10 cellular contexts compared by ENCODE assay signal in genomic region chr16:30876867-30877266, GRCh38. TPM values are rescaled to one million over a fixed set of nuclear protein-coding genes. Genes with fewer than 3 reads are reported as not detected.
DNase-seq lines count a peak whose midpoint lies in the region; ATAC-seq, FAIRE-seq and TF ChIP-seq lines count a peak whose summit lies in the region.
"Had no signal": no experiment of that assay in that cellular context is flagged by ENCODE, and none has a peak within 500 bp of the region (broad histone marks: within the 10 kb centered on the region; RNA-seq: fewer than 3 reads in every experiment).

No MANE protein-coding gene starts in this region.

- H3K27me3 ChIP-seq in SJCRH30 (no peaks in the 10 kb centered on the region), small intestine (ENCODE audit: control insufficient read depth in 2 of 2, insufficient read depth in 2 of 2, low read length in 2 of 2) (no peaks in the 10 kb centered on the region)

- FAIRE-seq in small intestine (lab: Jason Lieb, UNC) = no peak
- FAIRE-seq: A204.1 had no signal

- peak; percentile 42 for DNase-seq in DMS 273 (lab: John Stamatoyannopoulos, UW; ENCODE audit: unreplicated experiment)
- DNase-seq in DMS 273 treated with DMSO at 0.1 percent for 48 hours (lab: John Stamatoyannopoulos, UW) = no peak
- DNase-seq in SJCRH30 = peak; percentile 14 to 18
- no peak for DNase-seq in fibroblast of the aortic adventitia (ENCODE audit: low read depth)
- peak; percentile 51 for DNase-seq in small intestine
- DNase-seq in lower leg skin (ENCODE audit: low spot score in 2 of 2) = no peak
- DNase-seq in COR-L47 (lab: John Stamatoyannopoulos, UW) = no peak

- H3K9me3 ChIP-seq in SJCRH30 (replicated peaks) (no peaks in the 10 kb centered on the region), small intestine (ENCODE audit: control insufficient read depth, low read depth) (no peaks in the 10 kb centered on the region)

- H3K27ac ChIP-seq in SJCRH30 (no peak overlapping the region), small intestine (ENCODE audit: low read depth in 1 of 2, low read length in 1 of 2) (peak overlapping the region; percentile 94 to 97)

- H3K36me3 ChIP-seq in SJCRH30 = no peaks in the 10 kb centered on the region
- no peaks in the 10 kb centered on the region for H3K36me3 ChIP-seq in small intestine (ENCODE audit: control insufficient read depth in 2 of 2, insufficient read depth in 2 of 2, low read length in 2 of 2)

- H3K4me3 ChIP-seq in SJCRH30 (peak overlapping the region; percentile 74; the same call in 1 of the 2 replicates), fibroblast of the aortic adventitia (ENCODE audit: low read depth, low read length) (peak overlapping the region; percentile 93), small intestine (ENCODE audit: low read depth in 1 of 2, low read length in 2 of 2) (peak overlapping the region in 1 of 2 donors; percentile 82), lower leg skin (ENCODE audit: low read depth, poor library complexity, severe bottlenecking) (no peak overlapping the region)

- 41 to 71% (median 56%) methylated on average over 5 of the region's 5 CpGs for WGBS in small intestine, 3 donors
- 55 to 56% methylated on average over 5 of the region's 5 CpGs for WGBS in lower leg skin, 2 donors

- H3K4me1 ChIP-seq in SJCRH30 = peaks cover 5% of the 10 kb centered on the region; the same call in 1 of the 2 replicates
- peaks cover 2 to 7% of the 10 kb centered on the region in 2 donors for H3K4me1 ChIP-seq in small intestine (ENCODE audit: control insufficient read depth in 2 of 2, insufficient read depth in 1 of 2, low read depth in 1 of 2, low read length in 1 of 2)

- no peak for ATAC-seq in HG02798 (IDR thresholded peaks at IDR 0.05; ENCODE audit: poor library complexity, unreplicated experiment)

- no peak for TF ChIP-seq CTCF in fibroblast of the aortic adventitia (IDR thresholded peaks at IDR 0.05; ENCODE audit: insufficient read depth, low read length)
- TF ChIP-seq CTCF in lower leg skin (IDR thresholded peaks at IDR 0.05) = no peak

- no peak for TF ChIP-seq POLR2A in lower leg skin (IDR thresholded peaks at IDR 0.05)

- intact Hi-C loops in lower leg skin (cut with DNase I; ENCODE audit: low total_unique reads) = no loop called here

RNA-seq across cellular contexts. Expression of gene BCL7C, which starts 17.0 kb away (rescaled TPM):
- total RNA-seq in SJCRH30 (2014; rRNA removed; shearing (Covaris generic)) = 28.1 and 30.3 TPM in 2 replicates
- total RNA-seq in fibroblast of the aortic adventitia (ENCODE audit: low replicate concordance) = 22.3 and 45.5 TPM in 2 replicates
- 10 to 100 TPM; 27.7 to 33.2 (median 33.2) TPM for polyA plus RNA-seq in small intestine
- 10 to 100 TPM; 43.1 to 79.1 (median 63.0) TPM for total RNA-seq in lower leg skin

RNA-seq across cellular contexts. Expression of gene CTF1, which starts 19.5 kb away (rescaled TPM):
- 1.3 and 1.4 TPM in 2 replicates for total RNA-seq in SJCRH30 (2014; rRNA removed; shearing (Covaris generic))
- 2.5 and 3.2 TPM in 2 replicates for total RNA-seq in fibroblast of the aortic adventitia (ENCODE audit: low replicate concordance)
- polyA plus RNA-seq in small intestine = 1 to 10 TPM in 1 of 3 donors, not detected in 2; 1.1 TPM
- total RNA-seq in lower leg skin = 1 to 10 TPM in 2 of 4 donors, under 1 TPM in 1, not detected in 1; 0.80 to 3.0 (median 2.5) TPM
- total RNA-seq: HT1080 had no signal

RNA-seq across cellular contexts. Expression of gene FBXL19, which starts 46.5 kb away (rescaled TPM):
- total RNA-seq in SJCRH30 (2014; rRNA removed; shearing (Covaris generic)) = 14.2 and 14.4 TPM in 2 replicates
- total RNA-seq in fibroblast of the aortic adventitia (ENCODE audit: low replicate concordance) = 9.8 and 16.6 TPM in 2 replicates
- 10 to 100 TPM in 1 of 3 donors, 1 to 10 TPM in 2; 8.7 to 26.3 (median 9.7) TPM for polyA plus RNA-seq in small intestine
- 10 to 100 TPM; 17.7 to 25.1 (median 22.1) TPM for total RNA-seq in lower leg skin

Comparison
In these comparisons a context has a peak if more than half of its experiments do, and no peak if none do; other contexts are left out.
1. DNase-seq: peak in DMS 273 (single experiment), SJCRH30 (2 of 2) and small intestine (single experiment); none in DMS 273 treated with DMSO at 0.1 percent for 48 hours (single experiment), fibroblast of the aortic adventitia (single experiment), lower leg skin (0 of 2) and COR-L47 (single experiment).